In the genomic region with DNA sequence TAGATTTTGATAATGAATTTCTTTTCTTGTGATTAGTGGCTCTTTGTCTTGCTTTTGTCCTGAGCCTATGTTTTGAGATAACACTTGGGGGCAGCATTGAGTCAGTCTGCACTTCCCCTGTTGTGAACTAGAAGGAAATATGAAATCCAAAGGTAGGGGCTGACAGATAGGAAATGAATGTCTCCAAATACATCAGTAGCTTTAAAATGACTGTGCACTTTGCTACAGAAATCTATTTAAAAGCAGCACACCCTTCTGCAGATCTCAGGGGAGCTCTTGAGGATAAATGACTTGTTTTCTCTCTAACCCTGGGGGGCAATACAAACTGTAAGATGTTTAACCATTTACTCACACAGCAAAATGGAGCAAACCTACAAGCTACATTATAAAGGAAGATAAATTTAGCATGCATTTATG, we compare ENCODE assay signal across 8 cellular contexts.
DNase-seq lines count a peak whose midpoint lies in the region; ATAC-seq and TF ChIP-seq lines count a peak whose summit lies in the region.

No MANE protein-coding gene starts in this region.

- no peak for TF ChIP-seq POLR2A in esophagus squamous epithelium (IDR thresholded peaks at IDR 0.05)

- CTCF ChIA-PET in activated naive CD4-positive, alpha-beta T cell treated with anti-CD3 and anti-CD28 coated beads for 36 hours (lab: Charles Lee): interaction anchor here (0.5 to 1.2 kb wide), 4 partner anchors 21 to 513 kb away, joined by 3 to 8 read pairs (median 4); no protein-coding TSS in a partner anchor

- no peaks in the 10 kb centered on the region for H3K4me1 ChIP-seq in liver (ENCODE audit: control insufficient read depth in 4 of 4, insufficient read depth in 4 of 4, low read length in 3 of 4)
- H3K4me1 ChIP-seq in esophagus squamous epithelium: no peaks in the 10 kb centered on the region

- H3K27ac ChIP-seq in liver (ENCODE audit: low read depth in 1 of 2, low read length in 2 of 2) (no peak overlapping the region), esophagus squamous epithelium (no peak overlapping the region)

- TF ChIP-seq RAD21 in liver (IDR thresholded peaks at IDR 0.05): peak; percentile 56 to 64

- H3K36me3 Mint-ChIP-seq in activated naive CD4-positive, alpha-beta T cell treated with anti-CD3 and anti-CD28 coated beads for 36 hours (ENCODE audit: low read depth): no peaks in the 10 kb centered on the region

- H3K4me3 ChIP-seq in liver (ENCODE audit: low read depth in 1 of 3, low read length in 3 of 3) (no peak overlapping the region), esophagus squamous epithelium (no peak overlapping the region)

- intact Hi-C loops in activated naive CD4-positive, alpha-beta T cell treated with anti-CD3 and anti-CD28 coated beads for 36 hours (cut with micrococcal nuclease): loop anchor here (2.0 to 10.0 kb wide), 2 partner anchors 507 to 799 kb away; no protein-coding TSS in a partner anchor
- intact Hi-C loops in esophagus squamous epithelium (cut with DNase I): no loop called here

- no peaks in the 10 kb centered on the region for H3K9me3 Mint-ChIP-seq in activated naive CD4-positive, alpha-beta T cell treated with anti-CD3 and anti-CD28 coated beads for 36 hours

- no peak overlapping the region for H3K27ac Mint-ChIP-seq in activated naive CD4-positive, alpha-beta T cell treated with anti-CD3 and anti-CD28 coated beads for 36 hours

- ATAC-seq in HG03095 (IDR thresholded peaks at IDR 0.05; ENCODE audit: unreplicated experiment): no peak
- ATAC-seq in HG03025 (IDR thresholded peaks at IDR 0.05; ENCODE audit: low FRiP score, unreplicated experiment): no peak

- DNase-seq in activated naive CD4-positive, alpha-beta T cell treated with anti-CD3 and anti-CD28 coated beads for 36 hours: peak; percentile 32
- DNase-seq in activated naive CD4-positive, alpha-beta T cell treated with Interleukin-2 at 50 U/mL for 16 hours: no peak
- DNase-seq in NCI-H128 (lab: John Stamatoyannopoulos, UW; ENCODE audit: unreplicated experiment) (peak; percentile 28), T1000 (lab: John Stamatoyannopoulos, UW) (peak; percentile 11), esophagus squamous epithelium (lab: John Stamatoyannopoulos, UW) (no peak)

- peaks cover 4% of the 10 kb centered on the region for H3K27me3 Mint-ChIP-seq in activated naive CD4-positive, alpha-beta T cell treated with anti-CD3 and anti-CD28 coated beads for 36 hours (ENCODE audit: low read depth)

- H3K4me3 Mint-ChIP-seq in activated naive CD4-positive, alpha-beta T cell treated with anti-CD3 and anti-CD28 coated beads for 36 hours: no peak overlapping the region

- no peaks in the 10 kb centered on the region for H3K9me3 ChIP-seq in liver (ENCODE audit: control insufficient read depth in 4 of 4, low read length in 3 of 4)
- no peaks in the 10 kb centered on the region for H3K9me3 ChIP-seq in esophagus squamous epithelium

- H3K36me3 ChIP-seq in liver (ENCODE audit: control insufficient read depth in 4 of 4, insufficient read depth in 3 of 4, low read depth in 1 of 4, low read length in 3 of 4): no peaks in the 10 kb centered on the region
- no peaks in the 10 kb centered on the region for H3K36me3 ChIP-seq in esophagus squamous epithelium

- TF ChIP-seq CTCF in liver (IDR thresholded peaks at IDR 0.05; ENCODE audit: low read depth, low read length, missing input control) (peak; percentile 20), esophagus squamous epithelium (IDR thresholded peaks at IDR 0.05) (peak in 1 of 6 experiments; percentile 24)

- no peak overlapping the region for H3K9ac ChIP-seq in liver (ENCODE audit: low read depth in 1 of 2, low read length in 2 of 2)

- H3K27me3 ChIP-seq in liver (ENCODE audit: control insufficient read depth in 4 of 4, insufficient read depth in 4 of 4, low read length in 3 of 4) (no peaks in the 10 kb centered on the region), esophagus squamous epithelium (no peaks in the 10 kb centered on the region)

- H3K4me1 Mint-ChIP-seq in activated naive CD4-positive, alpha-beta T cell treated with anti-CD3 and anti-CD28 coated beads for 36 hours (ENCODE audit: low read depth): no peaks in the 10 kb centered on the region

TF ChIP-seq in liver, 16 proteins besides CTCF, POLR2A, EP300 and RAD21:
- TF ChIP-seq TAF1 (conservative IDR thresholded peaks at IDR 0.05): no peak
- TF ChIP-seq, protein P1, sequence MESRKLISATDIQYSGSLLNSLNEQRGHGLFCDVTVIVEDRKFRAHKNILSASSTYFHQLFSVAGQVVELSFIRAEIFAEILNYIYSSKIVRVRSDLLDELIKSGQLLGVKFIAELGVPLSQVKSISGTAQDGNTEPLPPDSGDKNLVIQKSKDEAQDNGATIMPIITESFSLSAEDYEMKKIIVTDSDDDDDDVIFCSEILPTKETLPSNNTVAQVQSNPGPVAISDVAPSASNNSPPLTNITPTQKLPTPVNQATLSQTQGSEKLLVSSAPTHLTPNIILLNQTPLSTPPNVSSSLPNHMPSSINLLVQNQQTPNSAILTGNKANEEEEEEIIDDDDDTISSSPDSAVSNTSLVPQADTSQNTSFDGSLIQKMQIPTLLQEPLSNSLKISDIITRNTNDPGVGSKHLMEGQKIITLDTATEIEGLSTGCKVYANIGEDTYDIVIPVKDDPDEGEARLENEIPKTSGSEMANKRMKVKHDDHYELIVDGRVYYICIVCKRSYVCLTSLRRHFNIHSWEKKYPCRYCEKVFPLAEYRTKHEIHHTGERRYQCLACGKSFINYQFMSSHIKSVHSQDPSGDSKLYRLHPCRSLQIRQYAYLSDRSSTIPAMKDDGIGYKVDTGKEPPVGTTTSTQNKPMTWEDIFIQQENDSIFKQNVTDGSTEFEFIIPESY (IDR thresholded peaks at IDR 0.05): no peak
- no peak for TF ChIP-seq EGR1 (IDR thresholded peaks at IDR 0.05; ENCODE audit: low read depth in 2 of 2)
- TF ChIP-seq RXRA (IDR thresholded peaks at IDR 0.05): no peak
- TF ChIP-seq, protein P2, sequence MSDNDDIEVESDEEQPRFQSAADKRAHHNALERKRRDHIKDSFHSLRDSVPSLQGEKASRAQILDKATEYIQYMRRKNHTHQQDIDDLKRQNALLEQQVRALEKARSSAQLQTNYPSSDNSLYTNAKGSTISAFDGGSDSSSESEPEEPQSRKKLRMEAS (IDR thresholded peaks at IDR 0.05): no peak
- TF ChIP-seq JUND (IDR thresholded peaks at IDR 0.05): no peak
- no peak for TF ChIP-seq GABPA (IDR thresholded peaks at IDR 0.05 in 1 of 2, conservative IDR thresholded peaks at IDR 0.05 in 1 of 2)
- TF ChIP-seq, protein P3, sequence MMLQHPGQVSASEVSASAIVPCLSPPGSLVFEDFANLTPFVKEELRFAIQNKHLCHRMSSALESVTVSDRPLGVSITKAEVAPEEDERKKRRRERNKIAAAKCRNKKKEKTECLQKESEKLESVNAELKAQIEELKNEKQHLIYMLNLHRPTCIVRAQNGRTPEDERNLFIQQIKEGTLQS (IDR thresholded peaks at IDR 0.05): no peak
- no peak for TF ChIP-seq SP1 (IDR thresholded peaks at IDR 0.05)

Comparison
In these comparisons a context has a peak if more than half of its experiments do, and no peak if none do; other contexts are left out.
1. DNase-seq: peak in activated naive CD4-positive, alpha-beta T cell treated with anti-CD3 and anti-CD28 coated beads for 36 hours (single experiment), NCI-H128 (single experiment) and T1000 (single experiment); none in activated naive CD4-positive, alpha-beta T cell treated with Interleukin-2 at 50 U/mL for 16 hours (single experiment) and esophagus squamous epithelium (single experiment).